In genomic region chr1:32291708-32292508, GRCh38 we compare ENCODE assay signal across 8 cellular contexts. TPM values are rescaled to one million over a fixed set of nuclear protein-coding genes. Genes with fewer than 3 reads are reported as not detected.
DNase-seq lines count a peak whose midpoint lies in the region; ATAC-seq, FAIRE-seq and TF ChIP-seq lines count a peak whose summit lies in the region.

TSS of gene HDAC1 (plus strand) at chr1:32292083. CDS start at chr1:32292170, 87 bp downstream.

- H3K27ac ChIP-seq in pancreas (peak within 1 kb of the TSS; percentile 63 to 86 (median 79)), thyroid gland (peak within 1 kb of the TSS; percentile 78 to 91 (median 79))

- H3K36me3 ChIP-seq in pancreas (no peaks in the 10 kb centered on the region), thyroid gland (no peaks in the 10 kb centered on the region)

- intact Hi-C loops in Right ventricle myocardium superior (cut with DNase I) (loop anchor here (10.0 kb wide), 1 partner anchor 47 kb away; the partner anchor contains the start of gene FAM167B), pancreas (cut with DNase I) (no loop called here), thyroid gland (cut with DNase I) (loop anchor here (10.0 kb wide), 1 partner anchor 57 kb away; no protein-coding TSS in a partner anchor)

- TF ChIP-seq POLR2A in thyroid gland (IDR thresholded peaks at IDR 0.05), result peak; percentile 13 to 75

- FAIRE-seq in pancreas (lab: Jason Lieb, UNC), result no peak

- TF ChIP-seq CTCF in GM12875 (IDR thresholded peaks at IDR 0.05; ENCODE audit: borderline replicate concordance, insufficient read depth, low read depth, low read length) (no peak), pancreas (IDR thresholded peaks at IDR 0.05) (no peak), thyroid gland (IDR thresholded peaks at IDR 0.05) (peak in 1 of 6 experiments; percentile 3)

- peak within 1 kb of the TSS; percentile 94 for H3K4me3 ChIP-seq in GM12875 (ENCODE audit: low read depth, low read length)
- peak within 1 kb of the TSS; percentile 47 to 84 (median 66) for H3K4me3 ChIP-seq in pancreas
- peak within 1 kb of the TSS; percentile 78 to 98 (median 91) for H3K4me3 ChIP-seq in thyroid gland (replicated peaks in 1 of 3)

- peaks cover 0 to 11% (median 7%) of the 10 kb centered on the region in 3 donors for H3K4me1 ChIP-seq in pancreas
- peaks cover 0 to 14% of the 10 kb centered on the region in 2 donors for H3K4me1 ChIP-seq in thyroid gland

- H3K9me3 ChIP-seq in pancreas (no peaks in the 10 kb centered on the region), thyroid gland (no peaks in the 10 kb centered on the region)

- peak; percentile 50 for DNase-seq in NCI-H1417 treated with DMSO at 0.1 percent for 48 hours (lab: John Stamatoyannopoulos, UW)
- DNase-seq in SW 1271 (lab: John Stamatoyannopoulos, UW), result peak; percentile 86 to 91
- DNase-seq in activated naive CD8-positive, alpha-beta T cell treated with anti-CD3 and anti-CD28 coated beads, Interleukin-2, amount 50 U/mL, for 16 hours (ENCODE audit: low read depth, low spot score), result peak; percentile 91
- peak; percentile 99 for DNase-seq in Right ventricle myocardium superior
- DNase-seq in pancreas, result peak; percentile 98 to 100 (median 98)
- peak; percentile 99 for DNase-seq in thyroid gland

- ATAC-seq in HG02763 (IDR thresholded peaks at IDR 0.05; ENCODE audit: unreplicated experiment), result peak; percentile 97
- peak; percentile 99 for ATAC-seq in Right ventricle myocardium superior (ENCODE audit: poor library complexity)
- peak; percentile 96 to 99 (median 98) for ATAC-seq in pancreas

- WGBS in pancreas, 2 donors, result 0% methylated on average over 54 to 64 of the region's 64 CpGs
- WGBS in thyroid gland, 2 donors, result 1 to 2% methylated on average over 30 to 32 of the region's 64 CpGs

- no peaks in the 10 kb centered on the region for H3K27me3 ChIP-seq in pancreas
- H3K27me3 ChIP-seq in thyroid gland, result no peaks in the 10 kb centered on the region

RNA-seq across cellular contexts. Expression of gene HDAC1, which starts in this region (rescaled TPM):
- total RNA-seq in Right ventricle myocardium superior (41.0 TPM), pancreas (10 to 100 TPM; 27.0 to 43.5 (median 30.5) TPM), thyroid gland (10 to 100 TPM; 78.2 to 96.8 (median 85.0) TPM)
- 10 to 100 TPM; 30.6 to 77.9 TPM for polyA plus RNA-seq in pancreas

Comparison
In these comparisons a context has a peak if more than half of its experiments do, and no peak if none do; other contexts are left out.
1. Peak in every context shown above with its lines: DNase-seq, ATAC-seq, H3K4me3 ChIP-seq and H3K27ac ChIP-seq.
2. intact Hi-C loops: an anchor here in Right ventricle myocardium superior (10.0 kb wide) and thyroid gland (10.0 kb wide); none called in pancreas.